In the genomic region with DNA sequence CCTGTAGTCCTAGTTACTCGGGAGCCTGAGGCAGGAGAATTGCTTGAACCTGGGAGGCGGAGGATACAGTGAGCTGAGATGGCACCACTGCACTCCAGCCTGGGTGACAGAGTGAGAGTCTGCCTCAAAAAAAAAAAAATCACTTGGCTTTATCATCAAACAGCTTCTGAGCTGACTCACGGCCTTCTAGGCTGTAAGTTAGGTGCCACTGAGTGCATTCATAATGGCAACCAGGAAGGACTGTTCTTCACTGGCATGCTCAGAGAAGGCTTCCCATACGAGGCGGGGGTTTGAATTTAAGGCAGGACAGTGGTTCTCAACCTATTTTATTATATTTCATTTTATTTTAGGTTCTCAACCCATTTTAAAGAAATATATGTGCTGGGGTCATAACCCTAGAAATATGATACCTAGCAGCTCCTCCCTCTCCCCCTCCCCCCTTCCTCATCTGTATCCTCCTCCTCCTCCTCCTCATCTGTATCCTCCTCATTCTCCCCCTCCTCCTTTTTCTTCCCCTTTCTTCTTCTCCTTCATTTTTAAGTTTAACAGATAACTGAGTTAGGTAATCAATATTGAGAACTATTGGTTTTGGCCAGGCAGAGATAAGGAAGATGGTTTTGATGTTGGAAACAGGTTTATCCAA, we compare ENCODE assay signal across 1 cellular context.
A peak's percentile ranks its signal among the peaks of the same experiment; 100 is the strongest.
TF ChIP-seq lines count a peak whose summit lies in the region.

No MANE protein-coding gene starts in this region.

TF ChIP-seq in K562, 482 proteins besides CTCF, POLR2A, EP300 and RAD21 (continued from another document and continues in another):
- TF ChIP-seq, protein P1, sequence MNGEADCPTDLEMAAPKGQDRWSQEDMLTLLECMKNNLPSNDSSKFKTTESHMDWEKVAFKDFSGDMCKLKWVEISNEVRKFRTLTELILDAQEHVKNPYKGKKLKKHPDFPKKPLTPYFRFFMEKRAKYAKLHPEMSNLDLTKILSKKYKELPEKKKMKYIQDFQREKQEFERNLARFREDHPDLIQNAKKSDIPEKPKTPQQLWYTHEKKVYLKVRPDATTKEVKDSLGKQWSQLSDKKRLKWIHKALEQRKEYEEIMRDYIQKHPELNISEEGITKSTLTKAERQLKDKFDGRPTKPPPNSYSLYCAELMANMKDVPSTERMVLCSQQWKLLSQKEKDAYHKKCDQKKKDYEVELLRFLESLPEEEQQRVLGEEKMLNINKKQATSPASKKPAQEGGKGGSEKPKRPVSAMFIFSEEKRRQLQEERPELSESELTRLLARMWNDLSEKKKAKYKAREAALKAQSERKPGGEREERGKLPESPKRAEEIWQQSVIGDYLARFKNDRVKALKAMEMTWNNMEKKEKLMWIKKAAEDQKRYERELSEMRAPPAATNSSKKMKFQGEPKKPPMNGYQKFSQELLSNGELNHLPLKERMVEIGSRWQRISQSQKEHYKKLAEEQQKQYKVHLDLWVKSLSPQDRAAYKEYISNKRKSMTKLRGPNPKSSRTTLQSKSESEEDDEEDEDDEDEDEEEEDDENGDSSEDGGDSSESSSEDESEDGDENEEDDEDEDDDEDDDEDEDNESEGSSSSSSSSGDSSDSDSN (IDR thresholded peaks at IDR 0.05; ENCODE audit: borderline replicate concordance in 1 of 2, low read depth in 2 of 2, low read length in 2 of 2) = no peak
- TF ChIP-seq ZKSCAN1 (IDR thresholded peaks at IDR 0.05; ENCODE audit: low read depth, low read length) (no peak), GATA2 (CRISPR knock-in tag; IDR thresholded peaks at IDR 0.05) (no peak), MTA1 (IDR thresholded peaks at IDR 0.05; ENCODE audit: borderline replicate concordance) (0 out of 2 replicates have a peak, but pooled peaks have one; percentile 21), LEF1 (IDR thresholded peaks at IDR 0.05) (peak; percentile 83; the same call in 1 of the 2 replicates), DPF2 (IDR thresholded peaks at IDR 0.05) (peak; percentile 71), KLF6 (CRISPR knock-in tag; IDR thresholded peaks at IDR 0.05; ENCODE audit: borderline replicate concordance) (no peak), TBL1XR1 (IDR thresholded peaks at IDR 0.05; ENCODE audit: low read length in 2 of 2) (no peak), ZEB2 (IDR thresholded peaks at IDR 0.05) (peak; percentile 35; the same call in 1 of the 2 replicates), NFIX (CRISPR knock-in tag; IDR thresholded peaks at IDR 0.05; ENCODE audit: low read depth) (no peak), HNRNPLL (IDR thresholded peaks at IDR 0.05; ENCODE audit: low read depth, low read length, poor library complexity, severe bottlenecking) (no peak), SNIP1 (IDR thresholded peaks at IDR 0.05; ENCODE audit: low read depth) (0 out of 2 replicates have a peak, but pooled peaks have one; percentile 19), FOXA1 (IDR thresholded peaks at IDR 0.05; ENCODE audit: borderline replicate concordance) (no peak), ZNF586 (CRISPR knock-in tag; conservative IDR thresholded peaks at IDR 0.05) (no peak), NBN (IDR thresholded peaks at IDR 0.05; ENCODE audit: low read depth) (peak; percentile 40; the same call in 1 of the 2 replicates), SMARCA4 (IDR thresholded peaks at IDR 0.05) (peak; percentile 64), MYC (IDR thresholded peaks at IDR 0.05; ENCODE audit: low read depth, low read length) (no peak), MYC (CRISPR knock-in tag; IDR thresholded peaks at IDR 0.05; ENCODE audit: borderline replicate concordance, low read depth) (no peak), ZNF785 (CRISPR knock-in tag; IDR thresholded peaks at IDR 0.05) (no peak), KDM1A (IDR thresholded peaks at IDR 0.05) (peak; percentile 50 to 94; a peak in 3 of 4 replicates), POLR2H (tag; IDR thresholded peaks at IDR 0.05; ENCODE audit: low read depth) (no peak), ZNF134 (CRISPR knock-in tag; conservative IDR thresholded peaks at IDR 0.05) (no peak), CHCHD3 (CRISPR knock-in tag; IDR thresholded peaks at IDR 0.05) (no peak), NR2C2 (CRISPR knock-in tag; IDR thresholded peaks at IDR 0.05) (no peak), NR2C2 (tag; IDR thresholded peaks at IDR 0.05) (peak; percentile 59), ZNF384 (IDR thresholded peaks at IDR 0.05; ENCODE audit: low read depth, low read length) (peak; percentile 89), SMARCE1 (IDR thresholded peaks at IDR 0.05) (peak; percentile 56; the same call in 1 of the 2 replicates), FOXK1 (CRISPR knock-in tag; IDR thresholded peaks at IDR 0.05; ENCODE audit: borderline replicate concordance) (no peak), SP1 (CRISPR knock-in tag; IDR thresholded peaks at IDR 0.05) (no peak), SAP30 (IDR thresholded peaks at IDR 0.05; ENCODE audit: borderline replicate concordance, insufficient read depth, low read depth, low read length, poor library complexity, severe bottlenecking) (no peak)
- TF ChIP-seq, protein P2, sequence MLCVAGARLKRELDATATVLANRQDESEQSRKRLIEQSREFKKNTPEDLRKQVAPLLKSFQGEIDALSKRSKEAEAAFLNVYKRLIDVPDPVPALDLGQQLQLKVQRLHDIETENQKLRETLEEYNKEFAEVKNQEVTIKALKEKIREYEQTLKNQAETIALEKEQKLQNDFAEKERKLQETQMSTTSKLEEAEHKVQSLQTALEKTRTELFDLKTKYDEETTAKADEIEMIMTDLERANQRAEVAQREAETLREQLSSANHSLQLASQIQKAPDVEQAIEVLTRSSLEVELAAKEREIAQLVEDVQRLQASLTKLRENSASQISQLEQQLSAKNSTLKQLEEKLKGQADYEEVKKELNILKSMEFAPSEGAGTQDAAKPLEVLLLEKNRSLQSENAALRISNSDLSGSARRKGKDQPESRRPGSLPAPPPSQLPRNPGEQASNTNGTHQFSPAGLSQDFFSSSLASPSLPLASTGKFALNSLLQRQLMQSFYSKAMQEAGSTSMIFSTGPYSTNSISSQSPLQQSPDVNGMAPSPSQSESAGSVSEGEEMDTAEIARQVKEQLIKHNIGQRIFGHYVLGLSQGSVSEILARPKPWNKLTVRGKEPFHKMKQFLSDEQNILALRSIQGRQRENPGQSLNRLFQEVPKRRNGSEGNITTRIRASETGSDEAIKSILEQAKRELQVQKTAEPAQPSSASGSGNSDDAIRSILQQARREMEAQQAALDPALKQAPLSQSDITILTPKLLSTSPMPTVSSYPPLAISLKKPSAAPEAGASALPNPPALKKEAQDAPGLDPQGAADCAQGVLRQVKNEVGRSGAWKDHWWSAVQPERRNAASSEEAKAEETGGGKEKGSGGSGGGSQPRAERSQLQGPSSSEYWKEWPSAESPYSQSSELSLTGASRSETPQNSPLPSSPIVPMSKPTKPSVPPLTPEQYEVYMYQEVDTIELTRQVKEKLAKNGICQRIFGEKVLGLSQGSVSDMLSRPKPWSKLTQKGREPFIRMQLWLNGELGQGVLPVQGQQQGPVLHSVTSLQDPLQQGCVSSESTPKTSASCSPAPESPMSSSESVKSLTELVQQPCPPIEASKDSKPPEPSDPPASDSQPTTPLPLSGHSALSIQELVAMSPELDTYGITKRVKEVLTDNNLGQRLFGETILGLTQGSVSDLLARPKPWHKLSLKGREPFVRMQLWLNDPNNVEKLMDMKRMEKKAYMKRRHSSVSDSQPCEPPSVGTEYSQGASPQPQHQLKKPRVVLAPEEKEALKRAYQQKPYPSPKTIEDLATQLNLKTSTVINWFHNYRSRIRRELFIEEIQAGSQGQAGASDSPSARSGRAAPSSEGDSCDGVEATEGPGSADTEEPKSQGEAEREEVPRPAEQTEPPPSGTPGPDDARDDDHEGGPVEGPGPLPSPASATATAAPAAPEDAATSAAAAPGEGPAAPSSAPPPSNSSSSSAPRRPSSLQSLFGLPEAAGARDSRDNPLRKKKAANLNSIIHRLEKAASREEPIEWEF (CRISPR knock-in tag; IDR thresholded peaks at IDR 0.05) = peak; percentile 69; the same call in 1 of the 2 replicates
- TF ChIP-seq, protein P3, sequence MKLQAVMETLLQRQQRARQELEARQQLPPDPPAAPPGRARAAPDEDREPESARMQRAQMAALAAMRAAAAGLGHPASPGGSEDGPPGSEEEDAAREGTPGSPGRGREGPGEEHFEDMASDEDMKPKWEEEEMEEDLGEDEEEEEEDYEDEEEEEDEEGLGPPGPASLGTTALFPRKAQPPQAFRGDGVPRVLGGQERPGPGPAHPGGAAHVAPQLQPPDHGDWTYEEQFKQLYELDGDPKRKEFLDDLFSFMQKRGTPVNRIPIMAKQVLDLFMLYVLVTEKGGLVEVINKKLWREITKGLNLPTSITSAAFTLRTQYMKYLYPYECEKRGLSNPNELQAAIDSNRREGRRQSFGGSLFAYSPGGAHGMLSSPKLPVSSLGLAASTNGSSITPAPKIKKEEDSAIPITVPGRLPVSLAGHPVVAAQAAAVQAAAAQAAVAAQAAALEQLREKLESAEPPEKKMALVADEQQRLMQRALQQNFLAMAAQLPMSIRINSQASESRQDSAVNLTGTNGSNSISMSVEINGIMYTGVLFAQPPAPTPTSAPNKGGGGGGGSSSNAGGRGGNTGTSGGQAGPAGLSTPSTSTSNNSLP (IDR thresholded peaks at IDR 0.05; ENCODE audit: borderline replicate concordance, low read depth, low read length) = 0 out of 2 replicates have a peak, but pooled peaks have one; percentile 22
- TF ChIP-seq, protein P4, sequence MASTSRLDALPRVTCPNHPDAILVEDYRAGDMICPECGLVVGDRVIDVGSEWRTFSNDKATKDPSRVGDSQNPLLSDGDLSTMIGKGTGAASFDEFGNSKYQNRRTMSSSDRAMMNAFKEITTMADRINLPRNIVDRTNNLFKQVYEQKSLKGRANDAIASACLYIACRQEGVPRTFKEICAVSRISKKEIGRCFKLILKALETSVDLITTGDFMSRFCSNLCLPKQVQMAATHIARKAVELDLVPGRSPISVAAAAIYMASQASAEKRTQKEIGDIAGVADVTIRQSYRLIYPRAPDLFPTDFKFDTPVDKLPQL (IDR thresholded peaks at IDR 0.05; ENCODE audit: extremely low read depth, insufficient read length) = no peak
- TF ChIP-seq, protein P5, sequence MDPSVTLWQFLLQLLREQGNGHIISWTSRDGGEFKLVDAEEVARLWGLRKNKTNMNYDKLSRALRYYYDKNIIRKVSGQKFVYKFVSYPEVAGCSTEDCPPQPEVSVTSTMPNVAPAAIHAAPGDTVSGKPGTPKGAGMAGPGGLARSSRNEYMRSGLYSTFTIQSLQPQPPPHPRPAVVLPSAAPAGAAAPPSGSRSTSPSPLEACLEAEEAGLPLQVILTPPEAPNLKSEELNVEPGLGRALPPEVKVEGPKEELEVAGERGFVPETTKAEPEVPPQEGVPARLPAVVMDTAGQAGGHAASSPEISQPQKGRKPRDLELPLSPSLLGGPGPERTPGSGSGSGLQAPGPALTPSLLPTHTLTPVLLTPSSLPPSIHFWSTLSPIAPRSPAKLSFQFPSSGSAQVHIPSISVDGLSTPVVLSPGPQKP (CRISPR knock-in tag; IDR thresholded peaks at IDR 0.05) = no peak
- TF ChIP-seq, protein P6, sequence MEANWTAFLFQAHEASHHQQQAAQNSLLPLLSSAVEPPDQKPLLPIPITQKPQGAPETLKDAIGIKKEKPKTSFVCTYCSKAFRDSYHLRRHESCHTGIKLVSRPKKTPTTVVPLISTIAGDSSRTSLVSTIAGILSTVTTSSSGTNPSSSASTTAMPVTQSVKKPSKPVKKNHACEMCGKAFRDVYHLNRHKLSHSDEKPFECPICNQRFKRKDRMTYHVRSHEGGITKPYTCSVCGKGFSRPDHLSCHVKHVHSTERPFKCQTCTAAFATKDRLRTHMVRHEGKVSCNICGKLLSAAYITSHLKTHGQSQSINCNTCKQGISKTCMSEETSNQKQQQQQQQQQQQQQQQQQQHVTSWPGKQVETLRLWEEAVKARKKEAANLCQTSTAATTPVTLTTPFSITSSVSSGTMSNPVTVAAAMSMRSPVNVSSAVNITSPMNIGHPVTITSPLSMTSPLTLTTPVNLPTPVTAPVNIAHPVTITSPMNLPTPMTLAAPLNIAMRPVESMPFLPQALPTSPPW (CRISPR knock-in tag; IDR thresholded peaks at IDR 0.05) = peak; percentile 43; the same call in 1 of the 2 replicates
- TF ChIP-seq, protein P7, sequence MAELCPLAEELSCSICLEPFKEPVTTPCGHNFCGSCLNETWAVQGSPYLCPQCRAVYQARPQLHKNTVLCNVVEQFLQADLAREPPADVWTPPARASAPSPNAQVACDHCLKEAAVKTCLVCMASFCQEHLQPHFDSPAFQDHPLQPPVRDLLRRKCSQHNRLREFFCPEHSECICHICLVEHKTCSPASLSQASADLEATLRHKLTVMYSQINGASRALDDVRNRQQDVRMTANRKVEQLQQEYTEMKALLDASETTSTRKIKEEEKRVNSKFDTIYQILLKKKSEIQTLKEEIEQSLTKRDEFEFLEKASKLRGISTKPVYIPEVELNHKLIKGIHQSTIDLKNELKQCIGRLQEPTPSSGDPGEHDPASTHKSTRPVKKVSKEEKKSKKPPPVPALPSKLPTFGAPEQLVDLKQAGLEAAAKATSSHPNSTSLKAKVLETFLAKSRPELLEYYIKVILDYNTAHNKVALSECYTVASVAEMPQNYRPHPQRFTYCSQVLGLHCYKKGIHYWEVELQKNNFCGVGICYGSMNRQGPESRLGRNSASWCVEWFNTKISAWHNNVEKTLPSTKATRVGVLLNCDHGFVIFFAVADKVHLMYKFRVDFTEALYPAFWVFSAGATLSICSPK (IDR thresholded peaks at IDR 0.05; ENCODE audit: borderline replicate concordance) = no peak
- TF ChIP-seq, protein P8, sequence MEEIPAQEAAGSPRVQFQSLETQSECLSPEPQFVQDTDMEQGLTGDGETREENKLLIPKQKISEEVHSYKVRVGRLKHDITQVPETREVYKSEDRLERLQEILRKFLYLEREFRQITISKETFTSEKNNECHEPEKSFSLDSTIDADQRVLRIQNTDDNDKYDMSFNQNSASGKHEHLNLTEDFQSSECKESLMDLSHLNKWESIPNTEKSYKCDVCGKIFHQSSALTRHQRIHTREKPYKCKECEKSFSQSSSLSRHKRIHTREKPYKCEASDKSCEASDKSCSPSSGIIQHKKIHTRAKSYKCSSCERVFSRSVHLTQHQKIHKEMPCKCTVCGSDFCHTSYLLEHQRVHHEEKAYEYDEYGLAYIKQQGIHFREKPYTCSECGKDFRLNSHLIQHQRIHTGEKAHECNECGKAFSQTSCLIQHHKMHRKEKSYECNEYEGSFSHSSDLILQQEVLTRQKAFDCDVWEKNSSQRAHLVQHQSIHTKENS (CRISPR knock-in tag; IDR thresholded peaks at IDR 0.05) = no peak
